In genomic region chr13:98267080-98267912, GRCh38 we compare ENCODE assay signal across 1 cellular context.
A peak's percentile ranks its signal among the peaks of the same experiment; 100 is the strongest.
TF ChIP-seq lines count a peak whose summit lies in the region.

No MANE protein-coding gene starts in this region.

TF ChIP-seq in HepG2, 621 proteins besides CTCF, POLR2A, EP300 and RAD21 (continued from another document and continues in another):
- TF ChIP-seq THRA (CRISPR knock-in tag; IDR thresholded peaks at IDR 0.05; ENCODE audit: borderline replicate concordance) (peak; percentile 50; the same call in 1 of the 2 replicates), PHB2 (IDR thresholded peaks at IDR 0.05; ENCODE audit: partially characterized antibody) (no peak), GABPA (IDR thresholded peaks at IDR 0.05; ENCODE audit: low read depth, low read length) (no peak), GABPA (CRISPR knock-in tag; IDR thresholded peaks at IDR 0.05; ENCODE audit: low read depth) (0 out of 2 replicates have a peak, but pooled peaks have one; percentile 9), ZNF33B (CRISPR knock-in tag; IDR thresholded peaks at IDR 0.05) (0 out of 2 replicates have a peak, but pooled peaks have one; percentile 54), SKIL (CRISPR knock-in tag; IDR thresholded peaks at IDR 0.05; ENCODE audit: borderline replicate concordance) (peak; percentile 90), ZNF513 (CRISPR knock-in tag; conservative IDR thresholded peaks at IDR 0.05) (no peak), SUZ12 (IDR thresholded peaks at IDR 0.05; ENCODE audit: low read depth, low read length) (no peak), ZNF275 (CRISPR knock-in tag; IDR thresholded peaks at IDR 0.05; ENCODE audit: borderline replicate concordance) (no peak), REXO4 (CRISPR knock-in tag; IDR thresholded peaks at IDR 0.05; ENCODE audit: borderline replicate concordance) (no peak), ZNF605 (CRISPR knock-in tag; IDR thresholded peaks at IDR 0.05) (no peak), HIC2 (CRISPR knock-in tag; IDR thresholded peaks at IDR 0.05; ENCODE audit: low read depth) (no peak), JUN (CRISPR knock-in tag; IDR thresholded peaks at IDR 0.05) (no peak; the same call in 1 of the 2 replicates), RCOR2 (CRISPR knock-in tag; IDR thresholded peaks at IDR 0.05) (peak; percentile 16; the same call in 1 of the 2 replicates), ZBTB42 (CRISPR knock-in tag; IDR thresholded peaks at IDR 0.05) (no peak), ZNF550 (CRISPR knock-in tag; IDR thresholded peaks at IDR 0.05; ENCODE audit: borderline replicate concordance) (no peak), PRMT3 (CRISPR knock-in tag; IDR thresholded peaks at IDR 0.05; ENCODE audit: borderline replicate concordance, low read depth) (no peak), ZNF547 (CRISPR knock-in tag; IDR thresholded peaks at IDR 0.05) (0 out of 2 replicates have a peak, but pooled peaks have one; percentile 38), ZFP91 (CRISPR knock-in tag; IDR thresholded peaks at IDR 0.05; ENCODE audit: borderline replicate concordance) (peak; percentile 97), ZXDC (CRISPR knock-in tag; IDR thresholded peaks at IDR 0.05) (no peak), SOX6 (IDR thresholded peaks at IDR 0.05) (no peak), SOX6 (CRISPR knock-in tag; IDR thresholded peaks at IDR 0.05) (peak; percentile 83), ZNF30 (CRISPR knock-in tag; IDR thresholded peaks at IDR 0.05) (no peak), HMGA1 (CRISPR knock-in tag; conservative IDR thresholded peaks at IDR 0.05) (no peak), KAT2B (IDR thresholded peaks at IDR 0.05; ENCODE audit: borderline replicate concordance, low read depth, low read length) (no peak), TFAP4 (IDR thresholded peaks at IDR 0.05; ENCODE audit: borderline replicate concordance, low read depth) (peak; percentile 44; the same call in 1 of the 2 replicates), WIZ (CRISPR knock-in tag; IDR thresholded peaks at IDR 0.05) (no peak), IRF2 (CRISPR knock-in tag; IDR thresholded peaks at IDR 0.05) (peak; percentile 70; the same call in 1 of the 2 replicates), CREB3 (CRISPR knock-in tag; IDR thresholded peaks at IDR 0.05) (no peak), JDP2 (CRISPR knock-in tag; IDR thresholded peaks at IDR 0.05; ENCODE audit: borderline replicate concordance) (no peak), ZNF20 (CRISPR knock-in tag; IDR thresholded peaks at IDR 0.05) (no peak), ZSCAN30 (CRISPR knock-in tag; IDR thresholded peaks at IDR 0.05) (no peak), TERF1 (CRISPR knock-in tag; IDR thresholded peaks at IDR 0.05) (no peak), SAP130 (CRISPR knock-in tag; IDR thresholded peaks at IDR 0.05; ENCODE audit: low read depth) (peak; percentile 89), ZNF251 (CRISPR knock-in tag; IDR thresholded peaks at IDR 0.05) (no peak), PHF5A (CRISPR knock-in tag; IDR thresholded peaks at IDR 0.05; ENCODE audit: low read depth, unreplicated experiment) (no peak), GRHL1 (CRISPR knock-in tag; conservative IDR thresholded peaks at IDR 0.05) (no peak), ZNF256 (CRISPR knock-in tag; conservative IDR thresholded peaks at IDR 0.05) (no peak), ATM (IDR thresholded peaks at IDR 0.05; ENCODE audit: borderline replicate concordance) (no peak), ZNF672 (CRISPR knock-in tag; IDR thresholded peaks at IDR 0.05) (no peak), EHMT2 (IDR thresholded peaks at IDR 0.05; ENCODE audit: borderline replicate concordance, low read depth, low read length) (no peak), TBX2 (CRISPR knock-in tag; IDR thresholded peaks at IDR 0.05; ENCODE audit: borderline replicate concordance) (peak; percentile 59), AGO2 (optimal IDR thresholded peaks at IDR 0.05; ENCODE audit: low read depth, low read length) (peak; percentile 66), CERS6 (CRISPR knock-in tag; IDR thresholded peaks at IDR 0.05) (no peak), ZSCAN9 (CRISPR knock-in tag; IDR thresholded peaks at IDR 0.05; ENCODE audit: borderline replicate concordance) (no peak), EED (CRISPR knock-in tag; IDR thresholded peaks at IDR 0.05) (no peak), FOXJ3 (CRISPR knock-in tag; IDR thresholded peaks at IDR 0.05; ENCODE audit: borderline replicate concordance) (peak; percentile 62; the same call in 1 of the 2 replicates)
